12 cellular contexts compared by ENCODE assay signal in genomic region chr6:111691345-111692225, GRCh38.
DNase-seq lines count a peak whose midpoint lies in the region; ATAC-seq and TF ChIP-seq lines count a peak whose summit lies in the region.
"Had no signal": no experiment of that assay in that cellular context is flagged by ENCODE, and none has a peak within 500 bp of the region (broad histone marks: within the 10 kb centered on the region; RNA-seq: fewer than 3 reads in every experiment).

No MANE protein-coding gene starts in this region.

- H3K79me2 ChIP-seq in hepatocyte = no peaks in the 10 kb centered on the region

- peak overlapping the region; percentile 47 for H3K27ac ChIP-seq in hepatocyte
- H3K27ac ChIP-seq in stomach smooth muscle (ENCODE audit: low read length) = peak overlapping the region; percentile 86
- H3K27ac ChIP-seq: ovary had no signal

- TF ChIP-seq CTCF in hepatocyte (IDR thresholded peaks at IDR 0.05; ENCODE audit: poor library complexity) = no peak
- TF ChIP-seq CTCF in lower leg skin (IDR thresholded peaks at IDR 0.05) = no peak

- intact Hi-C loops in activated naive CD4-positive, alpha-beta T cell treated with anti-CD3 and anti-CD28 coated beads for 36 hours (cut with micrococcal nuclease) = no loop called here
- intact Hi-C loops in lower leg skin (cut with DNase I; ENCODE audit: low total_unique reads) = no loop called here

- H3K9ac ChIP-seq in stomach smooth muscle (ENCODE audit: low read length in 2 of 2) = peak overlapping the region; percentile 1 to 43

- no peak for DNase-seq in activated naive CD4-positive, alpha-beta T cell treated with anti-CD3 and anti-CD28 coated beads for 36 hours
- DNase-seq in activated naive CD4-positive, alpha-beta T cell treated with anti-CD3 and anti-CD28 coated beads, Interleukin-2, amount 50 U/mL, for 16 hours = no peak
- no peak for DNase-seq in activated CD8-positive, alpha-beta T cell treated with anti-CD3 and anti-CD28 coated beads, Interleukin-2, amount 10 ng/mL, durations not matched to agents 7 days and 5 days
- DNase-seq in hepatocyte (ENCODE audit: low spot score) = peak; percentile 46
- no peak for DNase-seq in lower leg skin (ENCODE audit: low spot score in 2 of 2)
- DNase-seq in HuH-7.5 (ENCODE audit: low spot score) = no peak
- no peak for DNase-seq in stimulated activated CD4-positive, alpha-beta T cell treated with anti-CD3 and anti-CD28 coated beads, Interleukin-1b, Interleukin-23, amount 100 ng/mL, for 48 hours
- DNase-seq: AML-193, head of caudate nucleus, NCI-H187, ovary had no signal

- no peaks in the 10 kb centered on the region for H3K27me3 ChIP-seq in hepatocyte
- no peaks in the 10 kb centered on the region for H3K27me3 ChIP-seq in stomach smooth muscle (ENCODE audit: control insufficient read depth in 1 of 2, insufficient read depth in 2 of 2, low read length in 2 of 2)
- H3K27me3 ChIP-seq: ovary had no signal

- CTCF ChIA-PET in activated naive CD4-positive, alpha-beta T cell treated with anti-CD3 and anti-CD28 coated beads for 36 hours (lab: Charles Lee) = no interaction called here
- CTCF ChIA-PET in activated CD8-positive, alpha-beta T cell treated with anti-CD3 and anti-CD28 coated beads, Interleukin-2, amount 10 ng/mL, durations not matched to agents 7 days and 5 days (lab: Charles Lee) = interaction anchor here (0.8 to 1.3 kb wide), 2 partner anchors 19 to 351 kb away, joined by 3 to 5 read pairs; no protein-coding TSS in a partner anchor

- H3K9me3 Mint-ChIP-seq in activated naive CD4-positive, alpha-beta T cell treated with anti-CD3 and anti-CD28 coated beads for 36 hours = no peaks in the 10 kb centered on the region
- H3K9me3 Mint-ChIP-seq in activated CD8-positive, alpha-beta T cell treated with anti-CD3 and anti-CD28 coated beads, Interleukin-2, amount 10 ng/mL, durations not matched to agents 7 days and 5 days (ENCODE audit: insufficient read depth) = no peaks in the 10 kb centered on the region

- no peaks in the 10 kb centered on the region for H3K27me3 Mint-ChIP-seq in activated naive CD4-positive, alpha-beta T cell treated with anti-CD3 and anti-CD28 coated beads for 36 hours (ENCODE audit: low read depth)
- H3K27me3 Mint-ChIP-seq in activated CD8-positive, alpha-beta T cell treated with anti-CD3 and anti-CD28 coated beads, Interleukin-2, amount 10 ng/mL, durations not matched to agents 7 days and 5 days (ENCODE audit: low read depth) = no peaks in the 10 kb centered on the region

- peak overlapping the region; percentile 16 for H3K4me2 ChIP-seq in hepatocyte

- H3K27ac Mint-ChIP-seq in activated naive CD4-positive, alpha-beta T cell treated with anti-CD3 and anti-CD28 coated beads for 36 hours = peak overlapping the region; percentile 7
- peak overlapping the region; percentile 60 for H3K27ac Mint-ChIP-seq in activated CD8-positive, alpha-beta T cell treated with anti-CD3 and anti-CD28 coated beads, Interleukin-2, amount 10 ng/mL, durations not matched to agents 7 days and 5 days

- ATAC-seq in activated CD8-positive, alpha-beta T cell treated with anti-CD3 and anti-CD28 coated beads, Interleukin-2, amount 10 ng/mL, durations not matched to agents 7 days and 5 days = no peak

- peaks cover 20% of the 10 kb centered on the region for H3K4me1 ChIP-seq in hepatocyte (ENCODE audit: insufficient read depth)
- peaks cover 28% of the 10 kb centered on the region for H3K4me1 ChIP-seq in stomach smooth muscle (ENCODE audit: control insufficient read depth, insufficient read depth, low read length)

- no peak overlapping the region for H2AFZ ChIP-seq in hepatocyte

- TF ChIP-seq POLR2A in lower leg skin (IDR thresholded peaks at IDR 0.05) = no peak

- H3K9me2 ChIP-seq in hepatocyte (replicated peaks; ENCODE audit: insufficient read depth) = no peaks in the 10 kb centered on the region

- WGBS in hepatocyte (ENCODE audit: low lambda C conversion rate, missing lambda C conversion rate) = 46% methylated on average over 7 of the region's 7 CpGs
- 57 to 69% methylated on average over 7 of the region's 7 CpGs for WGBS in lower leg skin, 2 donors

- H3K36me3 ChIP-seq in hepatocyte (replicated peaks; ENCODE audit: insufficient read depth, low read depth) (no peaks in the 10 kb centered on the region), stomach smooth muscle (ENCODE audit: control insufficient read depth in 2 of 2, insufficient read depth in 2 of 2, low read length in 2 of 2) (peaks cover 0 to 15% of the 10 kb centered on the region in 2 donors)
- H3K36me3 ChIP-seq: ovary had no signal

- POLR2A ChIA-PET in activated CD8-positive, alpha-beta T cell treated with anti-CD3 and anti-CD28 coated beads, Interleukin-2, amount 10 ng/mL, durations not matched to agents 7 days and 5 days (lab: Charles Lee) = no interaction called here

- H3K4me3 Mint-ChIP-seq in activated naive CD4-positive, alpha-beta T cell treated with anti-CD3 and anti-CD28 coated beads for 36 hours = no peak overlapping the region
- no peak overlapping the region for H3K4me3 Mint-ChIP-seq in activated CD8-positive, alpha-beta T cell treated with anti-CD3 and anti-CD28 coated beads, Interleukin-2, amount 10 ng/mL, durations not matched to agents 7 days and 5 days

- peaks cover 29% of the 10 kb centered on the region for H3K4me1 Mint-ChIP-seq in activated naive CD4-positive, alpha-beta T cell treated with anti-CD3 and anti-CD28 coated beads for 36 hours (ENCODE audit: low read depth)
- H3K4me1 Mint-ChIP-seq in activated CD8-positive, alpha-beta T cell treated with anti-CD3 and anti-CD28 coated beads, Interleukin-2, amount 10 ng/mL, durations not matched to agents 7 days and 5 days (ENCODE audit: low read depth) = peaks cover 21% of the 10 kb centered on the region

- H3K9me3 ChIP-seq in hepatocyte (ENCODE audit: low read depth) (no peaks in the 10 kb centered on the region), stomach smooth muscle (ENCODE audit: control insufficient read depth in 2 of 2, low read length in 2 of 2) (no peaks in the 10 kb centered on the region)
- H3K9me3 ChIP-seq: ovary had no signal

- H3K36me3 Mint-ChIP-seq in activated naive CD4-positive, alpha-beta T cell treated with anti-CD3 and anti-CD28 coated beads for 36 hours (ENCODE audit: low read depth) = peaks cover 49% of the 10 kb centered on the region
- H3K36me3 Mint-ChIP-seq in activated CD8-positive, alpha-beta T cell treated with anti-CD3 and anti-CD28 coated beads, Interleukin-2, amount 10 ng/mL, durations not matched to agents 7 days and 5 days (ENCODE audit: low read depth) = peaks cover 75% of the 10 kb centered on the region

- H4K20me1 ChIP-seq in hepatocyte (ENCODE audit: insufficient read depth, poor library complexity, severe bottlenecking) = no peaks in the 10 kb centered on the region

- H3K4me3 ChIP-seq in hepatocyte = no peak overlapping the region
- H3K4me3 ChIP-seq in stomach smooth muscle (ENCODE audit: low read length in 2 of 2) = peak overlapping the region in 1 of 2 donors; percentile 22
- H3K4me3 ChIP-seq in lower leg skin (ENCODE audit: low read depth, poor library complexity, severe bottlenecking) = no peak overlapping the region
- H3K4me3 ChIP-seq: ovary had no signal
